ENCODE assay signal across 15 cellular contexts in the genomic region with DNA sequence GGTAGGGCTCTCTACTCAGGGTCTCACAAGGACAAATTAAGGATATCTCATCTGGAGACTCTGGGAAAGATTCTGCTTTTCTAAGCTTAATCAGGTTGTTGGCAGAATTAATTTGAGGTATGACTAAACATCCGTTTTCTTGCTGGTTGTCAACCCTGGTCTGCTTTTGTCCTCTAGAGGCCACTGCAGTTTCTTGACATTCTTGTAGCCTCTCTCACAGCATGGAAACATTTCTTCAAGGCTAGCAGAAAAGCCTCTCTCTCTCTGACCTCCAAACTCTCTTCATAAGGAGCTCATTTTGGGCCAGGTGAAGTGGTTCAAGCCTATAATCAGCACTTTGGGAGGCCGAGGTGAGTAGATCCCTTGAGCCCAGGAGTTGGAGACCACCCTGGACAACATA.
DNase-seq lines count a peak whose midpoint lies in the region; ATAC-seq, FAIRE-seq and TF ChIP-seq lines count a peak whose summit lies in the region.
"Had no signal": no experiment of that assay in that cellular context is flagged by ENCODE, and none has a peak within 500 bp of the region (broad histone marks: within the 10 kb centered on the region; RNA-seq: fewer than 3 reads in every experiment).

No MANE protein-coding gene starts in this region.

- no peak overlapping the region for H2AFZ ChIP-seq in mammary epithelial cell (ENCODE audit: low read depth, low read length)

- 51% methylated on average over 2 of the region's 2 CpGs for whole genome bisulfite sequencing in mammary epithelial cell (ENCODE audit: low coverage, missing lambda C conversion rate)

- H3K27ac ChIP-seq in mammary epithelial cell (ENCODE audit: insufficient read depth, low read depth, low read length), result no peak overlapping the region
- H3K27ac ChIP-seq: spleen had no signal

- CTCF ChIA-PET in mammary epithelial cell (lab: Charles Lee; ENCODE audit: low non-redundant PET) (no interaction called here), Calu3 (lab: Charles Lee) (no interaction called here)

- no peaks in the 10 kb centered on the region for H3K27me3 Mint-ChIP-seq in neural crest cell (ENCODE audit: low read depth)
- H3K27me3 Mint-ChIP-seq in Calu3 (ENCODE audit: unreplicated experiment), result no peaks in the 10 kb centered on the region
- H3K27me3 Mint-ChIP-seq: activated naive CD8-positive, alpha-beta T cell treated with anti-CD3 and anti-CD28 coated beads, Interleukin-2, amount 50 U/mL, for 24 hours; naive thymus-derived CD8-positive, alpha-beta T cell; T-cell had no signal

- H3K36me3 Mint-ChIP-seq in neural crest cell (ENCODE audit: low read depth) (no peaks in the 10 kb centered on the region), Calu3 (ENCODE audit: insufficient read depth, unreplicated experiment) (no peaks in the 10 kb centered on the region)
- H3K36me3 Mint-ChIP-seq: immature natural killer cell; naive thymus-derived CD8-positive, alpha-beta T cell; T-cell had no signal

- H4K20me1 ChIP-seq in mammary epithelial cell (ENCODE audit: insufficient read depth, low read length), result no peaks in the 10 kb centered on the region

- no peak for ATAC-seq in GM21360 (IDR thresholded peaks at IDR 0.05; ENCODE audit: unreplicated experiment)
- ATAC-seq in HG03571 (IDR thresholded peaks at IDR 0.05; ENCODE audit: unreplicated experiment), result no peak
- ATAC-seq in HG02571 (IDR thresholded peaks at IDR 0.05; ENCODE audit: unreplicated experiment), result no peak
- ATAC-seq: activated naive CD8-positive, alpha-beta T cell treated with anti-CD3 and anti-CD28 coated beads, Interleukin-2, amount 50 U/mL, for 24 hours; naive thymus-derived CD8-positive, alpha-beta T cell; T-cell had no signal

- dilution Hi-C loops in mammary epithelial cell (cut with HindIII; ENCODE audit: low sequenced_read_pairs), result no loop called here

- FAIRE-seq in H54 (lab: Jason Lieb, UNC), result no peak

- H3K4me2 ChIP-seq in mammary epithelial cell (ENCODE audit: insufficient read depth, low read depth, low read length), result no peak overlapping the region

- no TSS peak for BruUV-seq in mammary epithelial cell (replicated peaks; lab: Mats Ljungman, UMichigan)
- no TSS peak for BruUV-seq in Calu3 (replicated peaks; lab: Mats Ljungman, UMichigan)

- H3K79me2 ChIP-seq in mammary epithelial cell (ENCODE audit: insufficient read depth, low read length), result no peaks in the 10 kb centered on the region

- no peaks in the 10 kb centered on the region for H3K36me3 ChIP-seq in mammary epithelial cell (ENCODE audit: insufficient read depth, low read length)
- H3K36me3 ChIP-seq: spleen had no signal

- no peaks in the 10 kb centered on the region for H3K9me3 ChIP-seq in mammary epithelial cell (replicated peaks; ENCODE audit: insufficient read depth, low read length)
- H3K9me3 ChIP-seq: spleen had no signal

- intact Hi-C loops in mammary epithelial cell (cut with micrococcal nuclease) (no loop called here), Calu3 (cut with micrococcal nuclease; ENCODE audit: unreplicated experiment) (no loop called here)

- TF ChIP-seq CTCF in mammary epithelial cell (conservative IDR thresholded peaks at IDR 0.05 in 1 of 2, IDR thresholded peaks at IDR 0.05 in 1 of 2; ENCODE audit: extremely low read depth in 1 of 2, insufficient read depth in 1 of 2, low read depth in 1 of 2, low read length in 2 of 2) (peak; percentile 9 to 23), neural crest cell (conservative IDR thresholded peaks at IDR 0.05) (peak; percentile 39), Calu3 (IDR thresholded peaks at IDR 0.05; ENCODE audit: unreplicated experiment) (no peak)

- H3K27ac Mint-ChIP-seq in neural crest cell (ENCODE audit: unreplicated experiment) (no peak overlapping the region), Calu3 (ENCODE audit: unreplicated experiment) (no peak overlapping the region)
- H3K27ac Mint-ChIP-seq: activated naive CD8-positive, alpha-beta T cell treated with anti-CD3 and anti-CD28 coated beads, Interleukin-2, amount 50 U/mL, for 24 hours; immature natural killer cell; naive thymus-derived CD8-positive, alpha-beta T cell; T-cell had no signal

- in situ Hi-C loops in mammary epithelial cell (cut with MboI; ENCODE audit: low sequenced_read_pairs in 2 of 2), result no loop called here

- no peaks in the 10 kb centered on the region for H3K4me1 ChIP-seq in mammary epithelial cell (ENCODE audit: insufficient read depth, low read length)
- H3K4me1 ChIP-seq: spleen had no signal

- DNase-seq in H54 (ENCODE audit: insufficient read length, low spot score), result peak; percentile 1
- DNase-seq in NCI-H460 (ENCODE audit: extremely low read depth, low read depth), result peak; percentile 1
- no peak for DNase-seq in mammary epithelial cell
- DNase-seq in neural crest cell (ENCODE audit: low read depth, low spot score), result no peak
- DNase-seq in Calu3, result no peak
- DNase-seq: activated naive CD8-positive, alpha-beta T cell treated with anti-CD3 and anti-CD28 coated beads, Interleukin-2, amount 50 U/mL, for 24 hours; immature natural killer cell; IMR-90; naive thymus-derived CD8-positive, alpha-beta T cell; NCI-H524; spleen; T-cell had no signal

- H3K27me3 ChIP-seq in mammary epithelial cell (ENCODE audit: insufficient read depth, low read length), result no peaks in the 10 kb centered on the region
- H3K27me3 ChIP-seq: spleen had no signal

- H3K9ac ChIP-seq in mammary epithelial cell (ENCODE audit: insufficient read depth, low read length), result no peak overlapping the region

- no peak overlapping the region for H3K4me3 ChIP-seq in mammary epithelial cell (replicated peaks in 1 of 3; ENCODE audit: insufficient read depth in 1 of 3, low read depth in 2 of 3, low read length in 3 of 3)
- H3K4me3 ChIP-seq: spleen had no signal

- no peak for TF ChIP-seq POLR2A in H54 (IDR thresholded peaks at IDR 0.05; ENCODE audit: low read depth, low read length)

- no peaks in the 10 kb centered on the region for H3K4me1 Mint-ChIP-seq in neural crest cell
- no peaks in the 10 kb centered on the region for H3K4me1 Mint-ChIP-seq in Calu3 (ENCODE audit: low read depth, unreplicated experiment)
- H3K4me1 Mint-ChIP-seq: activated naive CD8-positive, alpha-beta T cell treated with anti-CD3 and anti-CD28 coated beads, Interleukin-2, amount 50 U/mL, for 24 hours; immature natural killer cell; naive thymus-derived CD8-positive, alpha-beta T cell; T-cell had no signal

- H3K4me3 Mint-ChIP-seq in neural crest cell (no peak overlapping the region), Calu3 (ENCODE audit: low read depth, unreplicated experiment) (no peak overlapping the region)
- H3K4me3 Mint-ChIP-seq: activated naive CD8-positive, alpha-beta T cell treated with anti-CD3 and anti-CD28 coated beads, Interleukin-2, amount 50 U/mL, for 24 hours; immature natural killer cell; naive thymus-derived CD8-positive, alpha-beta T cell; T-cell had no signal

- H3K9me3 Mint-ChIP-seq in neural crest cell (peaks cover 2% of the 10 kb centered on the region), Calu3 (ENCODE audit: low read depth, unreplicated experiment) (no peaks in the 10 kb centered on the region)

Comparison
In these comparisons a context has a peak if more than half of its experiments do, and no peak if none do; other contexts are left out.
1. DNase-seq: peak in H54 (single experiment) and NCI-H460 (single experiment); none in mammary epithelial cell (single experiment), neural crest cell (single experiment) and Calu3 (single experiment).